In genomic region chr17:14336418-14336817, GRCh38 we compare ENCODE assay signal across 17 cellular contexts.
"Had no signal": no experiment of that assay in that cellular context is flagged by ENCODE, and none has a peak within 500 bp of the region (broad histone marks: within the 10 kb centered on the region; RNA-seq: fewer than 3 reads in every experiment).

No MANE protein-coding gene starts in this region.

- H2AFZ ChIP-seq: hepatocyte had no signal

- H3K9me3 ChIP-seq: ascending aorta, colonic mucosa, gastrocnemius medialis, tibial artery, uterus had no signal

- H3K9me3 Mint-ChIP-seq: T-cell had no signal

- H3K27ac ChIP-seq: ascending aorta, colonic mucosa, gastrocnemius medialis, hepatocyte, tibial artery, uterus, VCaP had no signal

- H3K4me3 Mint-ChIP-seq: activated CD8-positive, alpha-beta T cell treated with anti-CD3 and anti-CD28 coated beads, Interleukin-2, amount 10 ng/mL, durations not matched to agents 7 days and 5 days; T-cell had no signal

- H3K4me3 ChIP-seq: ascending aorta, colonic mucosa, gastrocnemius medialis, hepatocyte, lung, tibial artery, uterus had no signal

- H3K4me1 ChIP-seq: ascending aorta, colonic mucosa, gastrocnemius medialis, tibial artery, uterus had no signal

- H3K27me3 Mint-ChIP-seq: T-cell had no signal

- ATAC-seq: activated CD8-positive, alpha-beta T cell treated with anti-CD3 and anti-CD28 coated beads, Interleukin-2, amount 10 ng/mL, durations not matched to agents 7 days and 5 days; gastrocnemius medialis; T-cell had no signal

- H3K27me3 ChIP-seq: ascending aorta, colonic mucosa, gastrocnemius medialis, hepatocyte, uterus had no signal

- H3K27ac Mint-ChIP-seq: activated CD8-positive, alpha-beta T cell treated with anti-CD3 and anti-CD28 coated beads, Interleukin-2, amount 10 ng/mL, durations not matched to agents 7 days and 5 days had no signal

- H3K79me2 ChIP-seq: hepatocyte had no signal

- H3K4me2 ChIP-seq: hepatocyte had no signal

- DNase-seq: activated CD8-positive, alpha-beta memory T cell treated with anti-CD3 and anti-CD28 coated beads, Interleukin-2, amount 50 U/mL, for 48 hours; activated CD8-positive, alpha-beta T cell treated with anti-CD3 and anti-CD28 coated beads, Interleukin-2, amount 10 ng/mL, durations not matched to agents 7 days and 5 days; colonic mucosa; effector CD4-positive, alpha-beta T cell; gastrocnemius medialis; kidney glomerular epithelial cell; midbrain; occipital lobe; stimulated activated CD4-positive, alpha-beta T cell treated with anti-CD3 and anti-CD28 coated beads, Interleukin-4, amount 100 ng/mL, for 1 hour; stimulated activated CD8-positive, alpha-beta memory T cell treated with anti-CD3 and anti-CD28 coated beads, Interleukin-4, amount 100 ng/mL, for 48 hours; T-cell; tibial artery; uterus had no signal

- H3K36me3 ChIP-seq: ascending aorta, colonic mucosa, gastrocnemius medialis, tibial artery, uterus had no signal
